In genomic region chr7:277228-277627, GRCh38 we compare ENCODE assay signal across 16 cellular contexts. TPM values are rescaled to one million over a fixed set of nuclear protein-coding genes. Genes with fewer than 3 reads are reported as not detected.
DNase-seq lines count a peak whose midpoint lies in the region; ATAC-seq and TF ChIP-seq lines count a peak whose summit lies in the region.
"Had no signal": no experiment of that assay in that cellular context is flagged by ENCODE, and none has a peak within 500 bp of the region (broad histone marks: within the 10 kb centered on the region; RNA-seq: fewer than 3 reads in every experiment).

No MANE protein-coding gene starts in this region.

- peaks cover 7% of the 10 kb centered on the region for H3K4me1 Mint-ChIP-seq in HFFc6 (ENCODE audit: low read depth)
- H3K4me1 Mint-ChIP-seq: CD4-positive, CD25-positive, alpha-beta regulatory T cell had no signal

- H3K27ac Mint-ChIP-seq in HFFc6 = no peak overlapping the region
- H3K27ac Mint-ChIP-seq: CD4-positive, CD25-positive, alpha-beta regulatory T cell had no signal

- H3K27me3 ChIP-seq in RWPE2 (ENCODE audit: insufficient read depth, poor library complexity, severe bottlenecking) (no peaks in the 10 kb centered on the region), foreskin keratinocyte (peaks cover 14% of the 10 kb centered on the region)
- H3K27me3 ChIP-seq: BLaER1 treated with 17β-estradiol and CSF1 and Interleukin-3, amounts not matched to agents 10 nM and 100 nM had no signal

- peaks cover 42% of the 10 kb centered on the region for H3K27me3 Mint-ChIP-seq in HFFc6 (ENCODE audit: insufficient read depth)

- ATAC-seq in RWPE2 (ENCODE audit: low read depth) (0 out of 3 replicates have a peak, but pooled peaks have one; percentile 36), foreskin keratinocyte (no peak), HG03342 (IDR thresholded peaks at IDR 0.05; ENCODE audit: unreplicated experiment) (no peak)
- ATAC-seq: HCT116 had no signal

- H3K27ac ChIP-seq in RWPE2 (ENCODE audit: poor library complexity, severe bottlenecking) (no peak overlapping the region), foreskin keratinocyte (no peak overlapping the region)
- H3K27ac ChIP-seq: BLaER1 treated with 17β-estradiol and CSF1 and Interleukin-3, amounts not matched to agents 10 nM and 100 nM; GM23248 had no signal

- H3K4me3 Mint-ChIP-seq in HFFc6 = no peak overlapping the region
- H3K4me3 Mint-ChIP-seq: CD4-positive, CD25-positive, alpha-beta regulatory T cell had no signal

- no peaks in the 10 kb centered on the region for H3K4me1 ChIP-seq in RWPE2 (ENCODE audit: insufficient read depth, poor library complexity, severe bottlenecking)
- no peaks in the 10 kb centered on the region for H3K4me1 ChIP-seq in foreskin keratinocyte

- no peaks in the 10 kb centered on the region for H3K9me3 ChIP-seq in RWPE2 (ENCODE audit: severe bottlenecking)

- no peaks in the 10 kb centered on the region for H3K36me3 ChIP-seq in RWPE2 (ENCODE audit: low read depth)

- no peak for TF ChIP-seq CTCF in HFFc6 (IDR thresholded peaks at IDR 0.05)
- TF ChIP-seq CTCF in RWPE2 (IDR thresholded peaks at IDR 0.05; ENCODE audit: poor library complexity, severe bottlenecking) = no peak
- TF ChIP-seq CTCF in foreskin keratinocyte (conservative IDR thresholded peaks at IDR 0.05) = no peak

- peaks cover 5% of the 10 kb centered on the region for H3K36me3 Mint-ChIP-seq in HFFc6 (ENCODE audit: low read depth)
- H3K36me3 Mint-ChIP-seq: CD4-positive, CD25-positive, alpha-beta regulatory T cell had no signal

- H3K9me3 Mint-ChIP-seq in HFFc6 = peaks cover 10% of the 10 kb centered on the region

- DNase-seq in activated effector memory CD4-positive, alpha-beta T cell treated with anti-CD3 and anti-CD28 coated beads, Interleukin-2, amount 50 U/mL, for 16 hours = peak; percentile 30
- no peak for DNase-seq in activated effector memory CD4-positive, alpha-beta T cell treated with Interleukin-2 at 50 U/mL for 16 hours
- peak; percentile 12 for DNase-seq in HFFc6
- peak; percentile 5 for DNase-seq in RWPE2 (ENCODE audit: low spot score)
- DNase-seq in foreskin keratinocyte = peak; percentile 30 to 53
- DNase-seq in Ammon's horn (ENCODE audit: low spot score) = no peak
- DNase-seq in NCI-H2227 treated with DMSO at 0.1 percent for 48 hours (lab: John Stamatoyannopoulos, UW) = no peak
- DNase-seq: 8988T; AML-193; CD4-positive, CD25-positive, alpha-beta regulatory T cell; DMS53; GM23248 had no signal

- H3K4me3 ChIP-seq in RWPE2 (ENCODE audit: severe bottlenecking) = no peak overlapping the region
- H3K4me3 ChIP-seq: GM23248 had no signal

RNA-seq across cellular contexts. Expression of gene FOXL3, which starts 12.7 kb away (rescaled TPM):
- not detected for total RNA-seq in HFFc6 (2021; fragmentation: NEBNext Ultra II Directional; extraction: Animal tissue kit (Norgen Biotek cat#: 25700))
- not detected in 2 replicates for total RNA-seq in foreskin keratinocyte
- not detected in 2 replicates for polyA plus RNA-seq in foreskin keratinocyte
- total RNA-seq: CD4-positive, CD25-positive, alpha-beta regulatory T cell; GM23248; HT1080 had no signal
- polyA plus RNA-seq: CD4-positive, CD25-positive, alpha-beta regulatory T cell; GM23248 had no signal

Comparison
In these comparisons a context has a peak if more than half of its experiments do, and no peak if none do; other contexts are left out.
1. DNase-seq: peak in activated effector memory CD4-positive, alpha-beta T cell treated with anti-CD3 and anti-CD28 coated beads, Interleukin-2, amount 50 U/mL, for 16 hours (single experiment), HFFc6 (single experiment), RWPE2 (single experiment) and foreskin keratinocyte (2 of 2); none in activated effector memory CD4-positive, alpha-beta T cell treated with Interleukin-2 at 50 U/mL for 16 hours (single experiment), Ammon's horn (single experiment) and NCI-H2227 treated with DMSO at 0.1 percent for 48 hours (single experiment).